In genomic region chr2:96066511-96066910, GRCh38 we compare ENCODE assay signal across 8 cellular contexts. TPM values are rescaled to one million over a fixed set of nuclear protein-coding genes. Genes with fewer than 3 reads are reported as not detected.
"Had no signal": no experiment of that assay in that cellular context is flagged by ENCODE, and none has a peak within 500 bp of the region (broad histone marks: within the 10 kb centered on the region; RNA-seq: fewer than 3 reads in every experiment).

No MANE protein-coding gene starts in this region.

RNA-seq across cellular contexts. Expression of gene GPAT2, which starts 31.8 kb away (rescaled TPM):
- total RNA-seq: NCI-H460, OCI-LY7, PC-3, RPMI7951, SJSA1, SK-MEL-5 had no signal
- polyA plus RNA-seq: SK-N-SH had no signal

RNA-seq across cellular contexts. Expression of gene ADRA2B, which starts 49.9 kb away (rescaled TPM):
- total RNA-seq: NCI-H460, PC-3, RPMI7951, SJCRH30, SJSA1, SK-MEL-5 had no signal
- polyA plus RNA-seq: SK-N-SH had no signal
